In the genomic region with DNA sequence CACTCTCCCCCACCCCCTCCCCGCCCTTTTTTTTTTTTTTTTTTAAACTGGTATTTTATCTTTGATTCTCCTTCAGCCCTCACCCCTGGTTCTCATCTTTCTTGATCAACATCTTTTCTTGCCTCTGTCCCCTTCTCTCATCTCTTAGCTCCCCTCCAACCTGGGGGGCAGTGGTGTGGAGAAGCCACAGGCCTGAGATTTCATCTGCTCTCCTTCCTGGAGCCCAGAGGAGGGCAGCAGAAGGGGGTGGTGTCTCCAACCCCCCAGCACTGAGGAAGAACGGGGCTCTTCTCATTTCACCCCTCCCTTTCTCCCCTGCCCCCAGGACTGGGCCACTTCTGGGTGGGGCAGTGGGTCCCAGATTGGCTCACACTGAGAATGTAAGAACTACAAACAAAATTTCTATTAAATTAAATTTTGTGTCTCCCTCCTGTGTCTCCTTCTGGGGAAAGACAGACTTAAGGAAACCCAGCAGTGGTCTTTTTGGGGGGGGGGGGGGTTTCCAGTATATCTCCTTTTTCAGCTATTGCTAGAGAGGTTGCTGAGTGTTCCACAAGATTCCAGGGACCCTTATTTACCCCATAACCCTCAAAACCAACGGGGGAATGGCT, we compare ENCODE assay signal across 10 cellular contexts. TPM values are rescaled to one million over a fixed set of nuclear protein-coding genes. Genes with fewer than 3 reads are reported as not detected.
DNase-seq lines count a peak whose midpoint lies in the region; ATAC-seq, FAIRE-seq and TF ChIP-seq lines count a peak whose summit lies in the region.
"Had no signal": no experiment of that assay in that cellular context is flagged by ENCODE, and none has a peak within 500 bp of the region (broad histone marks: within the 10 kb centered on the region; RNA-seq: fewer than 3 reads in every experiment).

No MANE protein-coding gene starts in this region.

- no peaks in the 10 kb centered on the region for H3K9me3 Mint-ChIP-seq in endothelial cell (ENCODE audit: unreplicated experiment)
- H3K9me3 Mint-ChIP-seq in stimulated activated memory B cell treated with anti-CD40 and anti-IgM and Interleukin-4, amounts not matched to agents 10 μg/mL and 1 μg/mL and 100 μg/mL, for 72 hours: no peaks in the 10 kb centered on the region

- intact Hi-C loops in PC-9 (cut with micrococcal nuclease; ENCODE audit: unreplicated experiment): no loop called here

- peaks cover 34% of the 10 kb centered on the region for H3K4me1 Mint-ChIP-seq in endothelial cell (ENCODE audit: unreplicated experiment)
- peaks cover 69% of the 10 kb centered on the region for H3K4me1 Mint-ChIP-seq in stimulated activated memory B cell treated with anti-CD40 and anti-IgM and Interleukin-4, amounts not matched to agents 10 μg/mL and 1 μg/mL and 100 μg/mL, for 72 hours

- CTCF ChIA-PET in PC-9 (lab: Charles Lee): no interaction called here

- H3K4me2 ChIP-seq in PC-9: peak overlapping the region; percentile 39

- peak overlapping the region; percentile 57 for H3K27ac Mint-ChIP-seq in endothelial cell (ENCODE audit: unreplicated experiment)
- H3K27ac Mint-ChIP-seq in stimulated activated memory B cell treated with anti-CD40 and anti-IgM and Interleukin-4, amounts not matched to agents 10 μg/mL and 1 μg/mL and 100 μg/mL, for 72 hours: peak overlapping the region; percentile 99

- peaks cover 38% of the 10 kb centered on the region for H4K20me1 ChIP-seq in PC-9 (ENCODE audit: insufficient read depth)

- no TSS peak for BruUV-seq in PC-9 (replicated peaks; lab: Mats Ljungman, UMichigan)

- TF ChIP-seq CTCF in PC-9 (conservative IDR thresholded peaks at IDR 0.05): no peak
- no peak for TF ChIP-seq CTCF in endothelial cell (IDR thresholded peaks at IDR 0.05; ENCODE audit: unreplicated experiment)

- H3K36me3 ChIP-seq in PC-9 (ENCODE audit: low read depth): peaks cover 52% of the 10 kb centered on the region

- H3K9me3 ChIP-seq in PC-9 (ENCODE audit: insufficient read depth, low read depth): no peaks in the 10 kb centered on the region

- H3K4me3 ChIP-seq in PC-9: no peak overlapping the region

- POLR2A ChIA-PET in PC-9 (lab: Charles Lee; ENCODE audit: unreplicated experiment): no interaction called here

- peaks cover 12% of the 10 kb centered on the region for H3K27me3 Mint-ChIP-seq in endothelial cell (ENCODE audit: unreplicated experiment)
- H3K27me3 Mint-ChIP-seq in stimulated activated memory B cell treated with anti-CD40 and anti-IgM and Interleukin-4, amounts not matched to agents 10 μg/mL and 1 μg/mL and 100 μg/mL, for 72 hours: no peaks in the 10 kb centered on the region

- DNase-seq in DMS53 (lab: John Stamatoyannopoulos, UW): peak; percentile 41
- no peak for DNase-seq in DMS53 treated with DMSO at 0.1 percent for 48 hours (lab: John Stamatoyannopoulos, UW; ENCODE audit: unreplicated experiment)
- DNase-seq in PC-9: no peak
- DNase-seq in endothelial cell (ENCODE audit: low spot score): no peak
- no peak for DNase-seq in GM12891 (ENCODE audit: insufficient read length, low spot score)
- DNase-seq in NCI-H345 (lab: John Stamatoyannopoulos, UW): no peak
- DNase-seq: 8988T, left ventricle myocardium superior had no signal

- no peaks in the 10 kb centered on the region for H3K9me2 ChIP-seq in PC-9 (ENCODE audit: insufficient read depth)

- H3K4me3 Mint-ChIP-seq in endothelial cell (ENCODE audit: unreplicated experiment): peak overlapping the region; percentile 37
- H3K4me3 Mint-ChIP-seq in stimulated activated memory B cell treated with anti-CD40 and anti-IgM and Interleukin-4, amounts not matched to agents 10 μg/mL and 1 μg/mL and 100 μg/mL, for 72 hours: peak overlapping the region; percentile 55

- ATAC-seq in stimulated activated memory B cell treated with anti-CD40 and anti-IgM and Interleukin-4, amounts not matched to agents 10 μg/mL and 1 μg/mL and 100 μg/mL, for 72 hours: no peak
- ATAC-seq in GM18858 (IDR thresholded peaks at IDR 0.05; ENCODE audit: unreplicated experiment): no peak
- ATAC-seq: left ventricle myocardium superior had no signal

- TF ChIP-seq POLR2A in GM12891 (IDR thresholded peaks at IDR 0.05; ENCODE audit: low read depth, low read length): no peak

- no peaks in the 10 kb centered on the region for H3K27me3 ChIP-seq in PC-9 (ENCODE audit: insufficient read depth, low read depth)

- H3K27ac ChIP-seq in PC-9: peak overlapping the region; percentile 89; the same call in 1 of the 2 replicates

- H3K79me2 ChIP-seq in PC-9 (ENCODE audit: low read depth): peaks cover 60% of the 10 kb centered on the region

- peaks cover 46% of the 10 kb centered on the region for H3K36me3 Mint-ChIP-seq in endothelial cell (ENCODE audit: low read depth, unreplicated experiment)
- peaks cover 77% of the 10 kb centered on the region for H3K36me3 Mint-ChIP-seq in stimulated activated memory B cell treated with anti-CD40 and anti-IgM and Interleukin-4, amounts not matched to agents 10 μg/mL and 1 μg/mL and 100 μg/mL, for 72 hours

- no peak for FAIRE-seq in GM12891 (lab: Jason Lieb, UNC)

- peaks cover 34% of the 10 kb centered on the region for H3K4me1 ChIP-seq in PC-9 (replicated peaks; ENCODE audit: insufficient read depth)

- no peak overlapping the region for H2AFZ ChIP-seq in PC-9

- peaks cover 90% of the 10 kb centered on the region for H3F3A ChIP-seq in PC-9 (ENCODE audit: insufficient read depth, low read depth)

TF ChIP-seq in GM12891, 5 proteins besides CTCF, POLR2A, EP300 and RAD21:
- TF ChIP-seq TAF1 (IDR thresholded peaks at IDR 0.05; ENCODE audit: low read depth, low read length) (no peak), PAX5 (IDR thresholded peaks at IDR 0.05; ENCODE audit: insufficient read depth, low read length, severe bottlenecking) (no peak), POU2F2 (IDR thresholded peaks at IDR 0.05; ENCODE audit: low read depth, low read length) (no peak), SPI1 (IDR thresholded peaks at IDR 0.05; ENCODE audit: low read depth, low read length) (no peak)

RNA-seq across cellular contexts. Expression of gene RAD23A, which starts 1.5 kb away (rescaled TPM):
- total RNA-seq in PC-9 (2021) (186 and 187 TPM in 2 replicates), endothelial cell (ENCODE audit: unreplicated experiment) (44.7 TPM)
- polyA plus RNA-seq in GM12891 (2012; ENCODE audit: low read depth, missing spikeins): 108 TPM

RNA-seq across cellular contexts. Expression of gene CALR, which starts 5.8 kb away (rescaled TPM):
- total RNA-seq in PC-9 (2021): 606 and 727 TPM in 2 replicates
- total RNA-seq in endothelial cell (ENCODE audit: unreplicated experiment): 963 TPM
- polyA plus RNA-seq in GM12891 (2012; ENCODE audit: low read depth, missing spikeins): 578 TPM

RNA-seq across cellular contexts. Expression of gene FARSA, which starts 10.7 kb away (rescaled TPM):
- total RNA-seq in PC-9 (2021) (53.7 and 76.5 TPM in 2 replicates), endothelial cell (ENCODE audit: unreplicated experiment) (45.8 TPM)
- 73.3 TPM for polyA plus RNA-seq in GM12891 (2012; ENCODE audit: low read depth, missing spikeins)

RNA-seq across cellular contexts. Expression of gene GADD45GIP1, which starts 12.9 kb away (rescaled TPM):
- total RNA-seq in PC-9 (2021) (29.1 and 32.5 TPM in 2 replicates), endothelial cell (ENCODE audit: unreplicated experiment) (20.8 TPM)
- polyA plus RNA-seq in GM12891 (2012; ENCODE audit: low read depth, missing spikeins): 38.0 TPM

RNA-seq across cellular contexts. Expression of gene SYCE2, which starts 25.1 kb away (rescaled TPM):
- total RNA-seq in PC-9 (2021) (2.1 and 2.6 TPM in 2 replicates), endothelial cell (ENCODE audit: unreplicated experiment) (not detected)
- polyA plus RNA-seq in GM12891 (2012; ENCODE audit: low read depth, missing spikeins): 2.5 TPM
- total RNA-seq: left ventricle myocardium superior had no signal
